20 cellular contexts compared by ENCODE assay signal in the genomic region with DNA sequence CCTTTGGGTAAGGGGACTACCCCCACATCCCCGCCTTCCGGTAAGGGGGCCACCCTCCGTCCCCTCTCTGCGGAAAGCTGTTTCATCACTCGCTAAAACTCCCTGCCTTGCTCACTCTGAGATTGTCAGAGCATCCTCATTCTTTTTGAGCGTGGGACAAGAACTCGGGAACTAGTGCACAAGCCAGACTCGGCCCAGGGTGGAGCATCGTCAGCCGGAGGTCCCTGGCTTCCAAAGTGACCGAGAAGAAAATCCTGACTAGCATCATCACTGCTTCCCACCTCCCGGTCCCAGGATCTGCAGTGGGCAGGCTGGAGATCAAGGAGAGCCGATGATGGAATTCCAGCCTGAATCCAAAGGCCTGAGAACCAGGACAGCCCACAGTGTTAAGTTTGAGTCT.
A peak's percentile ranks its signal among the peaks of the same experiment; 100 is the strongest.
DNase-seq lines count a peak whose midpoint lies in the region; ATAC-seq, FAIRE-seq and TF ChIP-seq lines count a peak whose summit lies in the region.
"Had no signal": no experiment of that assay in that cellular context is flagged by ENCODE, and none has a peak within 500 bp of the region (broad histone marks: within the 10 kb centered on the region; RNA-seq: fewer than 3 reads in every experiment).

No MANE protein-coding gene starts in this region.

- H3K4me3 ChIP-seq in HepG2 (replicated peaks in 1 of 3; ENCODE audit: insufficient read depth in 1 of 3, low read depth in 2 of 3, low read length in 3 of 3): no peak overlapping the region
- no peak overlapping the region for H3K4me3 ChIP-seq in right lobe of liver
- H3K4me3 ChIP-seq in sigmoid colon: no peak overlapping the region
- no peak overlapping the region for H3K4me3 ChIP-seq in OCI-LY7 (ENCODE audit: low read depth, low read length, poor library complexity, severe bottlenecking)
- H3K4me3 ChIP-seq: BLaER1 had no signal

- H3K36me3 Mint-ChIP-seq in activated T-cell treated with anti-CD3 and anti-CD28 coated beads, Interleukin-2, amount 50 U/mL, for 72 hours (ENCODE audit: insufficient read depth in 2 of 2): no peaks in the 10 kb centered on the region
- H3K36me3 Mint-ChIP-seq: CD8-positive, alpha-beta memory T cell had no signal

- no peak overlapping the region for H3K9ac ChIP-seq in HepG2 (ENCODE audit: insufficient read depth, low read depth, low read length)
- H3K9ac ChIP-seq: BLaER1 had no signal

- H3K36me3 ChIP-seq in HepG2 (replicated peaks in 1 of 2; ENCODE audit: control insufficient read depth in 1 of 2, insufficient read depth in 2 of 2, low read length in 2 of 2) (no peaks in the 10 kb centered on the region), right lobe of liver (no peaks in the 10 kb centered on the region), sigmoid colon (no peaks in the 10 kb centered on the region), OCI-LY7 (ENCODE audit: insufficient read depth, low read length) (no peaks in the 10 kb centered on the region)
- H3K36me3 ChIP-seq: BLaER1 had no signal

- DNase-seq in activated T-cell treated with anti-CD3 and anti-CD28 coated beads, Interleukin-2, amount 50 U/mL, for 1 hour: peak; percentile 5
- DNase-seq in activated T-cell treated with anti-CD3 and anti-CD28 coated beads, Interleukin-2, amount 50 U/mL, for 72 hours: no peak
- DNase-seq in HepG2 (ENCODE audit: low spot score) (no peak), right lobe of liver (no peak), sigmoid colon (peak; percentile 26), NCI-H1105 (lab: John Stamatoyannopoulos, UW) (no peak), OCI-LY7 (ENCODE audit: low spot score) (no peak)
- DNase-seq: 8988T, AML-193, Caco-2, DND-41, GDM1, GOT3, HCEC 1CT, HFFc6 had no signal

- H3K27me3 ChIP-seq in HepG2 (ENCODE audit: control insufficient read depth in 1 of 2, insufficient read depth in 2 of 2, low read length in 2 of 2): peaks cover 3 to 21% of the 10 kb centered on the region in 2 experiments; a peak in 4 of 5 replicates
- no peaks in the 10 kb centered on the region for H3K27me3 ChIP-seq in right lobe of liver
- H3K27me3 ChIP-seq in sigmoid colon: peaks cover 0 to 2% (median 0%) of the 10 kb centered on the region in 3 donors
- H3K27me3 ChIP-seq: BLaER1 had no signal

- H4K20me1 ChIP-seq in HepG2 (ENCODE audit: insufficient read depth, low read length) (no peaks in the 10 kb centered on the region), OCI-LY7 (ENCODE audit: insufficient read depth, low read length) (no peaks in the 10 kb centered on the region)
- H4K20me1 ChIP-seq: BLaER1 had no signal

- CTCF ChIA-PET in HepG2 (lab: Yijun Ruan, JAX; ENCODE audit: low intra/inter-chr PET ratio, low total read pairs): no interaction called here
- CTCF ChIA-PET in OCI-LY7 (lab: Charles Lee; ENCODE audit: unreplicated experiment): no interaction called here

- H2AFZ ChIP-seq in HepG2 (ENCODE audit: low read length) (no peak overlapping the region), OCI-LY7 (ENCODE audit: low read length) (no peak overlapping the region)

- no peak for FAIRE-seq in HepG2 (lab: Jason Lieb, UNC)
- FAIRE-seq: GM12892, GM19239 had no signal

- no peak overlapping the region for H3K4me3 Mint-ChIP-seq in activated T-cell treated with anti-CD3 and anti-CD28 coated beads, Interleukin-2, amount 50 U/mL, for 72 hours
- H3K4me3 Mint-ChIP-seq: CD8-positive, alpha-beta memory T cell; HFFc6 had no signal

- H3K79me2 ChIP-seq in HepG2 (ENCODE audit: insufficient read depth, low read length): no peaks in the 10 kb centered on the region
- no peaks in the 10 kb centered on the region for H3K79me2 ChIP-seq in OCI-LY7 (ENCODE audit: insufficient read depth, low read depth, low read length)

- no peak for TF ChIP-seq RAD21 in HepG2 (CRISPR knock-in tag; IDR thresholded peaks at IDR 0.05)

- H3K27ac ChIP-seq in HepG2 (ENCODE audit: extremely low read length, insufficient read depth, low read length) (no peak overlapping the region), right lobe of liver (no peak overlapping the region), sigmoid colon (no peak overlapping the region), OCI-LY7 (ENCODE audit: low read depth, low read length, poor library complexity, severe bottlenecking) (no peak overlapping the region)
- H3K27ac ChIP-seq: BLaER1, HL-60 had no signal

- BruUV-seq in HepG2 (replicated peaks; lab: Mats Ljungman, UMichigan) (no TSS peak), OCI-LY7 (replicated peaks; lab: Mats Ljungman, UMichigan) (no TSS peak)

- POLR2A ChIA-PET in HepG2 (lab: Yijun Ruan, JAX): no interaction called here
- POLR2A ChIA-PET in OCI-LY7 (lab: Charles Lee): no interaction called here

- H3K4me1 ChIP-seq in HepG2 (ENCODE audit: insufficient read depth, low read length) (0 out of 2 replicates have a peak, but pooled peaks cover 4% of the 10 kb centered on the region), right lobe of liver (no peaks in the 10 kb centered on the region), sigmoid colon (no peaks in the 10 kb centered on the region), OCI-LY7 (ENCODE audit: insufficient read depth, low read length, poor library complexity, severe bottlenecking) (no peaks in the 10 kb centered on the region)
- H3K4me1 ChIP-seq: BLaER1, Caco-2 had no signal

- H3K9me2 ChIP-seq in OCI-LY7 (ENCODE audit: insufficient read depth, low read length): no peaks in the 10 kb centered on the region

- H3K27me3 Mint-ChIP-seq in activated T-cell treated with anti-CD3 and anti-CD28 coated beads, Interleukin-2, amount 50 U/mL, for 72 hours (ENCODE audit: low read depth): no peaks in the 10 kb centered on the region

- TF ChIP-seq POLR2A in HepG2 (IDR thresholded peaks at IDR 0.05; ENCODE audit: insufficient read depth in 1 of 2, low read depth in 2 of 2, low read length in 2 of 2) (no peak), right lobe of liver (IDR thresholded peaks at IDR 0.05) (no peak), sigmoid colon (IDR thresholded peaks at IDR 0.05) (no peak)

- H3K27ac Mint-ChIP-seq in activated T-cell treated with anti-CD3 and anti-CD28 coated beads, Interleukin-2, amount 50 U/mL, for 72 hours: no peak overlapping the region
- H3K27ac Mint-ChIP-seq: CD8-positive, alpha-beta memory T cell; HFFc6 had no signal

- no peaks in the 10 kb centered on the region for H3K4me1 Mint-ChIP-seq in activated T-cell treated with anti-CD3 and anti-CD28 coated beads, Interleukin-2, amount 50 U/mL, for 72 hours (ENCODE audit: low read depth)

- H3K9me3 ChIP-seq in HepG2 (ENCODE audit: low read length) (peaks cover 7% of the 10 kb centered on the region; the same call in 1 of the 2 replicates), right lobe of liver (no peaks in the 10 kb centered on the region), sigmoid colon (no peaks in the 10 kb centered on the region), OCI-LY7 (ENCODE audit: low read length) (no peaks in the 10 kb centered on the region)
- H3K9me3 ChIP-seq: BLaER1 had no signal

- no peak for TF ChIP-seq CTCF in HepG2 (CRISPR knock-in tag; IDR thresholded peaks at IDR 0.05)
- TF ChIP-seq CTCF in right lobe of liver (IDR thresholded peaks at IDR 0.05): no peak
- TF ChIP-seq CTCF in sigmoid colon (IDR thresholded peaks at IDR 0.05): no peak
- no peak for TF ChIP-seq CTCF in OCI-LY7 (conservative IDR thresholded peaks at IDR 0.05; ENCODE audit: low read length)

- in situ Hi-C loops in HepG2 (cut with HindIII; ENCODE audit: extremely low pct_ligation_motif_present, low pct_unique_long_range_greater_than_20kb): no loop called here

- H3K4me2 ChIP-seq in HepG2 (ENCODE audit: low read depth, low read length) (no peak overlapping the region), OCI-LY7 (ENCODE audit: low read length) (no peak overlapping the region)
- H3K4me2 ChIP-seq: BLaER1 had no signal

- no peak for ATAC-seq in activated T-cell treated with anti-CD3 and anti-CD28 coated beads, Interleukin-2, amount 50 U/mL, for 72 hours (replicated peaks in 1 of 2)
- ATAC-seq in HepG2 (peak; percentile 25; the same call in 1 of the 3 replicates), right lobe of liver (no peak)

- TF ChIP-seq EP300 in HepG2 (IDR thresholded peaks at IDR 0.05; ENCODE audit: low read depth in 2 of 2, low read length in 2 of 2) (no peak), HepG2 (CRISPR knock-in tag; IDR thresholded peaks at IDR 0.05; ENCODE audit: borderline replicate concordance) (no peak), sigmoid colon (IDR thresholded peaks at IDR 0.05) (no peak)

- intact Hi-C loops in HepG2 (cut with micrococcal nuclease; ENCODE audit: unreplicated experiment): no loop called here
- intact Hi-C loops in right lobe of liver (cut with DNase I): no loop called here
- intact Hi-C loops in sigmoid colon (cut with DNase I): no loop called here
- intact Hi-C loops in OCI-LY7 (cut with micrococcal nuclease; ENCODE audit: unreplicated experiment): no loop called here

- 35% methylated on average over 13 of the region's 13 CpGs for WGBS in HepG2 (ENCODE audit: low lambda C conversion rate)
- WGBS in right lobe of liver (ENCODE audit: insufficient coverage, low coverage, low lambda C conversion rate, missing lambda C conversion rate): 76% methylated on average over 8 of the region's 13 CpGs
- WGBS in sigmoid colon, 2 donors: 93 to 94% methylated on average over 13 of the region's 13 CpGs

- no peaks in the 10 kb centered on the region for H3K9me3 Mint-ChIP-seq in activated T-cell treated with anti-CD3 and anti-CD28 coated beads, Interleukin-2, amount 50 U/mL, for 72 hours
- H3K9me3 Mint-ChIP-seq: CD8-positive, alpha-beta memory T cell had no signal

TF ChIP-seq in HepG2, 621 proteins besides CTCF, POLR2A, EP300 and RAD21 (continues in another document):
- TF ChIP-seq SOX6 (IDR thresholded peaks at IDR 0.05) (no peak), SOX6 (CRISPR knock-in tag; IDR thresholded peaks at IDR 0.05) (no peak), ZBTB49 (CRISPR knock-in tag; IDR thresholded peaks at IDR 0.05; ENCODE audit: borderline replicate concordance) (no peak)

Comparison
In these comparisons a context has a peak if more than half of its experiments do, and no peak if none do; other contexts are left out.
1. DNase-seq: peak in activated T-cell treated with anti-CD3 and anti-CD28 coated beads, Interleukin-2, amount 50 U/mL, for 1 hour (single experiment) and sigmoid colon (single experiment); none in activated T-cell treated with anti-CD3 and anti-CD28 coated beads, Interleukin-2, amount 50 U/mL, for 72 hours (0 of 2), HepG2 (single experiment), right lobe of liver (0 of 3), NCI-H1105 (single experiment) and OCI-LY7 (single experiment).